ENCODE assay signal across 10 cellular contexts in the genomic region with DNA sequence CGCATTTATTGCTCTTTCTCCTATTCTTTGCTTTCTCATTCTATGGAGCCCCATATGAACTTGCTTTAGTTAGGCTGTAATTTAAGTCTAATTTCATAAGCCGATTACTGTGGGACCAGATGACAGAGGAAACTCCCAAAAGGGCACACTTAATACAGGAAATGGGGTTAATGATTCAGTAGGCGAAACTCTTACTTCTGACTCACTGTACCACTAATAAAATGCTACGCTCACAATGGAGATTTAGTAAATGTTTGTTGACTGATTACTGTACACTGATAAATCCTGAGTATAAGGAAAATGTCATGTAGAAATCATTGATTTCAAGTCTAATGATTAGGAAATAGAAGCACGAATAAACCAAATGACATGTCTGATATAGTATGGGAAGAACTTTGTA.
A peak's percentile ranks its signal among the peaks of the same experiment; 100 is the strongest.
DNase-seq lines count a peak whose midpoint lies in the region; ATAC-seq and FAIRE-seq lines count a peak whose summit lies in the region.
"Had no signal": no experiment of that assay in that cellular context is flagged by ENCODE, and none has a peak within 500 bp of the region (broad histone marks: within the 10 kb centered on the region; RNA-seq: fewer than 3 reads in every experiment).

No MANE protein-coding gene starts in this region.

- DNase-seq in activated naive CD4-positive, alpha-beta T cell (lab: John Stamatoyannopoulos, UW): no peak
- DNase-seq in astrocyte of the hippocampus (ENCODE audit: low read depth, low spot score) (peak; percentile 29), urothelium cell line (ENCODE audit: low spot score) (peak; percentile 12), SHP77 (lab: John Stamatoyannopoulos, UW) (no peak), Ammon's horn (ENCODE audit: low spot score) (no peak), DMS 273 treated with DMSO at 0.1 percent for 48 hours (lab: John Stamatoyannopoulos, UW) (no peak)
- DNase-seq: NCI-H2029 had no signal

- peaks cover 7% of the 10 kb centered on the region for H3K4me1 Mint-ChIP-seq in activated naive CD4-positive, alpha-beta T cell treated with anti-CD3 and anti-CD28 coated beads, Interleukin-2, amount 50 U/mL, for 24 hours

- FAIRE-seq in urothelium cell line (lab: Jason Lieb, UNC): no peak

- no peak overlapping the region for H3K4me3 Mint-ChIP-seq in activated naive CD4-positive, alpha-beta T cell treated with anti-CD3 and anti-CD28 coated beads, Interleukin-2, amount 50 U/mL, for 24 hours
- H3K4me3 Mint-ChIP-seq: CD4-positive, CD25-positive, alpha-beta regulatory T cell had no signal

- peak overlapping the region; percentile 24 for H3K27ac Mint-ChIP-seq in activated naive CD4-positive, alpha-beta T cell treated with anti-CD3 and anti-CD28 coated beads, Interleukin-2, amount 50 U/mL, for 24 hours
- H3K27ac Mint-ChIP-seq: CD4-positive, CD25-positive, alpha-beta regulatory T cell had no signal

- no peaks in the 10 kb centered on the region for H3K9me3 Mint-ChIP-seq in activated naive CD4-positive, alpha-beta T cell treated with anti-CD3 and anti-CD28 coated beads, Interleukin-2, amount 50 U/mL, for 24 hours

- H3K27me3 Mint-ChIP-seq in activated naive CD4-positive, alpha-beta T cell treated with anti-CD3 and anti-CD28 coated beads, Interleukin-2, amount 50 U/mL, for 24 hours: no peaks in the 10 kb centered on the region

- peak; percentile 99 for ATAC-seq in HG03108 (IDR thresholded peaks at IDR 0.05; ENCODE audit: unreplicated experiment)

- H3K36me3 Mint-ChIP-seq in activated naive CD4-positive, alpha-beta T cell treated with anti-CD3 and anti-CD28 coated beads, Interleukin-2, amount 50 U/mL, for 24 hours: no peaks in the 10 kb centered on the region
- H3K36me3 Mint-ChIP-seq: CD4-positive, CD25-positive, alpha-beta regulatory T cell had no signal

Comparison
In these comparisons a context has a peak if more than half of its experiments do, and no peak if none do; other contexts are left out.
1. DNase-seq: peak in astrocyte of the hippocampus (single experiment) and urothelium cell line (single experiment); none in activated naive CD4-positive, alpha-beta T cell (0 of 4), SHP77 (0 of 2), Ammon's horn (single experiment) and DMS 273 treated with DMSO at 0.1 percent for 48 hours (single experiment).